17 cellular contexts compared by ENCODE assay signal in the genomic region with DNA sequence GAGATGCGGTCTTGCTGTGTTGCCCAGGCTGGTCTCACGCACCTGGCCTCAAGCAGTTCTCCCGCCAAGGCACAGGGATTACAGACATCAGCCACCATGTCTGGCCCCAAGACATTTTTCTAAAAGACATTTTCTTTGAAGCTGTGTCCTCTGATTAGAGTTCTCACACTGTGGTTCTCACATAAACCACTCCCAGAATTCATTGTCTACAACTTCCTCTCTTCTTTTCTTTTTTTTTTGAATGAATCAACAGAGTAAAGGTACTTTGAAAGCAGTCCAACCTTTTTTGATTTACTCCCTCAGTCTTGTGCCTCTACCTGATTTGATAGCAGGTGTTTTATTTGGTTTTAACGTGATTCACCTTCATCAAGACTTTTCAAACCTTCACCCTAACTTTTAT. TPM values are rescaled to one million over a fixed set of nuclear protein-coding genes. Genes with fewer than 3 reads are reported as not detected.
DNase-seq lines count a peak whose midpoint lies in the region; ATAC-seq, FAIRE-seq and TF ChIP-seq lines count a peak whose summit lies in the region.
"Had no signal": no experiment of that assay in that cellular context is flagged by ENCODE, and none has a peak within 500 bp of the region (broad histone marks: within the 10 kb centered on the region; RNA-seq: fewer than 3 reads in every experiment).

No MANE protein-coding gene starts in this region.

- ATAC-seq in CD4-positive, alpha-beta T cell (ENCODE audit: poor library complexity) = peak; percentile 53
- ATAC-seq in WTC11 (no peak), HepG2 (no peak)
- ATAC-seq in effector memory CD8-positive, alpha-beta T cell (replicated peaks) = peak; percentile 84
- ATAC-seq: sciatic nerve had no signal

- peak overlapping the region; percentile 41 for H3K27ac Mint-ChIP-seq in CD4-positive, alpha-beta T cell
- peak overlapping the region; percentile 16; the same call in 1 of the 2 replicates for H3K27ac Mint-ChIP-seq in WTC11
- H3K27ac Mint-ChIP-seq in effector memory CD8-positive, alpha-beta T cell = peak overlapping the region; percentile 12 to 92

- TF ChIP-seq EP300 in HepG2 (IDR thresholded peaks at IDR 0.05; ENCODE audit: low read depth in 2 of 2, low read length in 2 of 2) = no peak
- no peak for TF ChIP-seq EP300 in HepG2 (CRISPR knock-in tag; IDR thresholded peaks at IDR 0.05; ENCODE audit: borderline replicate concordance)

- FAIRE-seq in HepG2 (lab: Jason Lieb, UNC) = no peak

- H3K36me3 Mint-ChIP-seq in CD4-positive, alpha-beta T cell (ENCODE audit: low read depth) = peaks cover 74% of the 10 kb centered on the region
- H3K36me3 Mint-ChIP-seq in WTC11 = peaks cover 20% of the 10 kb centered on the region
- peaks cover 90% of the 10 kb centered on the region for H3K36me3 Mint-ChIP-seq in effector memory CD8-positive, alpha-beta T cell (ENCODE audit: insufficient read depth)

- CTCF ChIA-PET in CD4-positive, alpha-beta T cell (lab: Charles Lee) = interaction anchor here (1.4 to 2.0 kb wide), 2 partner anchors 78 to 88 kb away, joined by 3 to 7 read pairs; partner anchors contain the start of gene MPND
- CTCF ChIA-PET in WTC11 (lab: Charles Lee) (interaction anchor here (0.5 to 4.5 kb wide), 2 partner anchors 80 to 1604 kb away, joined by 4 to 111 read pairs; partner anchors contain the start of gene MPND), HepG2 (lab: Yijun Ruan, JAX; ENCODE audit: low intra/inter-chr PET ratio, low total read pairs) (no interaction called here)

- POLR2A ChIA-PET in CD4-positive, alpha-beta T cell (lab: Charles Lee) = no interaction called here
- POLR2A ChIA-PET in WTC11 (lab: Charles Lee) = no interaction called here
- POLR2A ChIA-PET in HepG2 (lab: Yijun Ruan, JAX) = interaction anchor here (1.7 kb wide), 1 partner anchor 78 kb away, joined by 3 read pairs; no protein-coding TSS in a partner anchor

- WGBS in HepG2 (ENCODE audit: low lambda C conversion rate) = 89% methylated on average over 4 of the region's 4 CpGs

- no TSS peak for BruUV-seq in HepG2 (replicated peaks; lab: Mats Ljungman, UMichigan)

- H3K9me3 Mint-ChIP-seq in CD4-positive, alpha-beta T cell = no peaks in the 10 kb centered on the region
- H3K9me3 Mint-ChIP-seq in WTC11 = no peaks in the 10 kb centered on the region
- no peaks in the 10 kb centered on the region for H3K9me3 Mint-ChIP-seq in effector memory CD8-positive, alpha-beta T cell

- H3K4me3 Mint-ChIP-seq in CD4-positive, alpha-beta T cell = no peak overlapping the region
- H3K4me3 Mint-ChIP-seq in WTC11 = no peak overlapping the region
- peak overlapping the region; percentile 48 to 71 for H3K4me3 Mint-ChIP-seq in effector memory CD8-positive, alpha-beta T cell

- peaks cover 61 to 96% (median 78%) of the 10 kb centered on the region in 11 experiments for H3K36me3 ChIP-seq in BLaER1 treated with 17β-estradiol and CSF1 and Interleukin-3, amounts not matched to agents 10 nM and 100 nM
- H3K36me3 ChIP-seq in HepG2 (replicated peaks in 1 of 2; ENCODE audit: control insufficient read depth in 1 of 2, insufficient read depth in 2 of 2, low read length in 2 of 2) = peaks cover 11 to 22% of the 10 kb centered on the region in 2 experiments; a peak in 4 of 5 replicates

- TF ChIP-seq POLR2A in HepG2 (IDR thresholded peaks at IDR 0.05; ENCODE audit: insufficient read depth in 1 of 2, low read depth in 2 of 2, low read length in 2 of 2) = no peak

- peak overlapping the region in 5 of 11 experiments; percentile 1 to 64 (median 51); a peak in 5 of 22 replicates for H3K27ac ChIP-seq in BLaER1 treated with 17β-estradiol and CSF1 and Interleukin-3, amounts not matched to agents 10 nM and 100 nM
- H3K27ac ChIP-seq in CD4-positive, alpha-beta T cell (ENCODE audit: low read depth, low read length) = no peak overlapping the region
- no peak overlapping the region for H3K27ac ChIP-seq in HepG2 (ENCODE audit: extremely low read length, insufficient read depth, low read length)
- H3K27ac ChIP-seq: epithelial cell of prostate, tibial nerve had no signal

- DNase-seq in CD4-positive, alpha-beta T cell = no peak
- no peak for DNase-seq in WTC11 (ENCODE audit: low spot score)
- DNase-seq in effector memory CD8-positive, alpha-beta T cell = no peak
- DNase-seq in NCI-H82 (lab: John Stamatoyannopoulos, UW) = no peak
- DNase-seq in HepG2 (ENCODE audit: low spot score) = no peak
- no peak for DNase-seq in NCI-H2029 (lab: John Stamatoyannopoulos, UW)
- DNase-seq: foreskin melanocyte, KG1, NCI-H1092 treated with DMSO at 0.1 percent for 48 hours, NCI-H2081 treated with DMSO at 0.1 percent for 48 hours, NCI-H524, SW 1271 had no signal

- peaks cover 18% of the 10 kb centered on the region for H3K4me1 Mint-ChIP-seq in CD4-positive, alpha-beta T cell (ENCODE audit: low read depth)
- no peaks in the 10 kb centered on the region; the same call in 1 of the 2 replicates for H3K4me1 Mint-ChIP-seq in WTC11
- peaks cover 25 to 26% of the 10 kb centered on the region in 2 donors for H3K4me1 Mint-ChIP-seq in effector memory CD8-positive, alpha-beta T cell (ENCODE audit: low read depth in 2 of 2)

- no peak for TF ChIP-seq RAD21 in HepG2 (CRISPR knock-in tag; IDR thresholded peaks at IDR 0.05)

- H3K27me3 Mint-ChIP-seq in CD4-positive, alpha-beta T cell = no peaks in the 10 kb centered on the region
- no peaks in the 10 kb centered on the region for H3K27me3 Mint-ChIP-seq in WTC11 (ENCODE audit: low read depth)
- no peaks in the 10 kb centered on the region for H3K27me3 Mint-ChIP-seq in effector memory CD8-positive, alpha-beta T cell

- H3K4me3 ChIP-seq in BLaER1 treated with 17β-estradiol and CSF1 and Interleukin-3, amounts not matched to agents 10 nM and 100 nM = no peak overlapping the region
- H3K4me3 ChIP-seq in HepG2 (replicated peaks in 1 of 3; ENCODE audit: insufficient read depth in 1 of 3, low read depth in 2 of 3, low read length in 3 of 3) = no peak overlapping the region
- H3K4me3 ChIP-seq: tibial nerve had no signal

- H3K9me3 ChIP-seq in BLaER1 treated with 17β-estradiol and CSF1 and Interleukin-3, amounts not matched to agents 10 nM and 100 nM (replicated peaks in 1 of 11) = no peaks in the 10 kb centered on the region
- no peaks in the 10 kb centered on the region for H3K9me3 ChIP-seq in CD4-positive, alpha-beta T cell (ENCODE audit: control insufficient read depth, low read length)
- no peaks in the 10 kb centered on the region for H3K9me3 ChIP-seq in HepG2 (ENCODE audit: low read length)
- H3K9me3 ChIP-seq: tibial nerve had no signal

- no peaks in the 10 kb centered on the region for H3K27me3 ChIP-seq in BLaER1 treated with 17β-estradiol and CSF1 and Interleukin-3, amounts not matched to agents 10 nM and 100 nM
- no peaks in the 10 kb centered on the region for H3K27me3 ChIP-seq in CD4-positive, alpha-beta T cell (ENCODE audit: control insufficient read depth, insufficient read depth, low read length)
- no peaks in the 10 kb centered on the region for H3K27me3 ChIP-seq in HepG2 (ENCODE audit: control insufficient read depth in 1 of 2, insufficient read depth in 2 of 2, low read length in 2 of 2)
- H3K27me3 ChIP-seq: tibial nerve had no signal

- peak overlapping the region in 2 of 11 experiments; percentile 19 to 24; a peak in 5 of 22 replicates for H3K9ac ChIP-seq in BLaER1 treated with 17β-estradiol and CSF1 and Interleukin-3, amounts not matched to agents 10 nM and 100 nM
- H3K9ac ChIP-seq in HepG2 (ENCODE audit: insufficient read depth, low read depth, low read length) = no peak overlapping the region

- peak overlapping the region; percentile 1 to 81 (median 36); a peak in 14 of 22 replicates for H3K4me2 ChIP-seq in BLaER1 treated with 17β-estradiol and CSF1 and Interleukin-3, amounts not matched to agents 10 nM and 100 nM
- H3K4me2 ChIP-seq in HepG2 (ENCODE audit: low read depth, low read length) = no peak overlapping the region

- in situ Hi-C loops in HepG2 (cut with HindIII; ENCODE audit: extremely low pct_ligation_motif_present, low pct_unique_long_range_greater_than_20kb) = loop anchor here (5.0 kb wide), 1 partner anchor 87 kb away; no protein-coding TSS in a partner anchor

- H2AFZ ChIP-seq in HepG2 (ENCODE audit: low read length) = no peak overlapping the region

- intact Hi-C loops in CD4-positive, alpha-beta T cell (cut with DNase I, micrococcal nuclease) = loop anchor here in 1 of 2 experiments (5.0 kb wide), 1 partner anchor 137 kb away; the partner anchor contains the start of genes CHAF1A and SH3GL1
- intact Hi-C loops in HepG2 (cut with micrococcal nuclease; ENCODE audit: unreplicated experiment) = loop anchor here (5.0 kb wide), 1 partner anchor 137 kb away; the partner anchor contains the start of genes CHAF1A and SH3GL1

- TF ChIP-seq CTCF in CD4-positive, alpha-beta T cell (IDR thresholded peaks at IDR 0.05) = no peak
- no peak for TF ChIP-seq CTCF in WTC11 (IDR thresholded peaks at IDR 0.05)
- TF ChIP-seq CTCF in HepG2 (CRISPR knock-in tag; IDR thresholded peaks at IDR 0.05) = no peak

- peaks cover 5 to 20% (median 14%) of the 10 kb centered on the region in 11 experiments; a peak in 18 of 22 replicates for H4K20me1 ChIP-seq in BLaER1 treated with 17β-estradiol and CSF1 and Interleukin-3, amounts not matched to agents 10 nM and 100 nM
- H4K20me1 ChIP-seq in HepG2 (ENCODE audit: insufficient read depth, low read length) = no peaks in the 10 kb centered on the region

- peaks cover 33 to 69% (median 55%) of the 10 kb centered on the region in 10 experiments for H3K4me1 ChIP-seq in BLaER1 treated with 17β-estradiol and CSF1 and Interleukin-3, amounts not matched to agents 10 nM and 100 nM
- peaks cover 20% of the 10 kb centered on the region for H3K4me1 ChIP-seq in HepG2 (ENCODE audit: insufficient read depth, low read length)

- no peaks in the 10 kb centered on the region for H3K79me2 ChIP-seq in HepG2 (ENCODE audit: insufficient read depth, low read length)

RNA-seq across cellular contexts. Expression of gene SHD, which starts 14.3 kb away (rescaled TPM):
- under 1 TPM; 0.14 to 0.64 TPM for total RNA-seq in CD4-positive, alpha-beta T cell
- total RNA-seq in WTC11 (2021) = 2.0 to 3.6 TPM (median 3.4 TPM) in 3 replicates
- total RNA-seq in HepG2 (2016; rRNA removed; fragmentation: Illumina TruSeq; extraction: Trizol) = 0.11 TPM in 1 of 2 replicates, not detected in the other
- 0.40 TPM in 1 of 2 replicates, not detected in the other for total RNA-seq in HepG2 (2016; cell fraction: cytosol; rRNA removed; fragmentation: Illumina TruSeq; extraction: Trizol; ENCODE audit: low read depth)
- 0.30 TPM in 1 of 2 replicates, not detected in the other for total RNA-seq in HepG2 (2016; cell fraction: insoluble cytoplasmic fraction; rRNA removed; fragmentation: Illumina TruSeq; extraction: Trizol)
- 0.45 and 1.1 TPM in 2 replicates for total RNA-seq in HepG2 (2016; cell fraction: membrane; rRNA removed; fragmentation: Illumina TruSeq; extraction: Trizol)
- total RNA-seq in HepG2 (2016; cell fraction: nucleus; rRNA removed; fragmentation: Illumina TruSeq; extraction: Trizol) = not detected in 2 replicates
- 0.20 and 0.42 TPM in 2 replicates for polyA plus RNA-seq in HepG2 (2011; rRNA removed)
- 0.46 TPM in 1 of 2 replicates, not detected in the other for polyA plus RNA-seq in HepG2 (2011; cell fraction: cytosol; rRNA removed)
- polyA plus RNA-seq in HepG2 (2011; cell fraction: nucleus; rRNA removed) = 0.48 and 0.61 TPM in 2 replicates
- polyA plus RNA-seq in HepG2 (2012) = 0.36 and 0.79 TPM in 2 replicates
- 0.31 and 1.3 TPM in 2 replicates for polyA plus RNA-seq in HepG2 (2016; cell fraction: cytosol; fragmentation: Illumina TruSeq; extraction: Trizol; ENCODE audit: low read depth)
- polyA plus RNA-seq in HepG2 (2016; cell fraction: insoluble cytoplasmic fraction; fragmentation: Illumina TruSeq; extraction: Trizol; ENCODE audit: low read depth) = 1.1 TPM in 1 of 2 replicates, not detected in the other
- 0.63 and 0.70 TPM in 2 replicates for polyA plus RNA-seq in HepG2 (2016; cell fraction: membrane; fragmentation: Illumina TruSeq; extraction: Trizol; ENCODE audit: low read depth)
- polyA plus RNA-seq in HepG2 (2016; cell fraction: nucleus; fragmentation: Illumina TruSeq; extraction: Trizol; ENCODE audit: insufficient read depth, low read depth) = not detected in 2 replicates
- polyA minus RNA-seq in HepG2 (2011; rRNA and poly(A)+ RNA removed; ENCODE audit: low replicate concordance) = 0.14 TPM in 1 of 2 replicates, not detected in the other
- not detected in 2 replicates for polyA minus RNA-seq in HepG2 (2011; cell fraction: cytosol; rRNA and poly(A)+ RNA removed)
- not detected in 2 replicates for polyA minus RNA-seq in HepG2 (2011; cell fraction: nucleus; rRNA and poly(A)+ RNA removed)
- total RNA-seq: kidney epithelial cell, sciatic nerve, tibial nerve had no signal

RNA-seq across cellular contexts. Expression of gene YJU2, which starts 17.9 kb away (rescaled TPM):
- 10 to 100 TPM; 32.9 to 33.7 TPM for total RNA-seq in CD4-positive, alpha-beta T cell
- total RNA-seq in WTC11 (2021) (24.3 to 26.5 TPM (median 25.2 TPM) in 3 replicates), HepG2 (2016; rRNA removed; fragmentation: Illumina TruSeq; extraction: Trizol) (17.9 and 18.4 TPM in 2 replicates)
- total RNA-seq in HepG2 (2016; cell fraction: cytosol; rRNA removed; fragmentation: Illumina TruSeq; extraction: Trizol; ENCODE audit: low read depth) = 4.0 and 4.7 TPM in 2 replicates
- total RNA-seq in HepG2 (2016; cell fraction: insoluble cytoplasmic fraction; rRNA removed; fragmentation: Illumina TruSeq; extraction: Trizol) = 16.8 and 19.4 TPM in 2 replicates
- total RNA-seq in HepG2 (2016; cell fraction: membrane; rRNA removed; fragmentation: Illumina TruSeq; extraction: Trizol) = 6.4 and 6.7 TPM in 2 replicates
- 7.2 and 7.7 TPM in 2 replicates for total RNA-seq in HepG2 (2016; cell fraction: nucleus; rRNA removed; fragmentation: Illumina TruSeq; extraction: Trizol)
- 9.3 and 10.1 TPM in 2 replicates for polyA plus RNA-seq in HepG2 (2011; rRNA removed)
- polyA plus RNA-seq in HepG2 (2011; cell fraction: cytosol; rRNA removed) = 10.6 and 14.7 TPM in 2 replicates
- 10.0 and 11.4 TPM in 2 replicates for polyA plus RNA-seq in HepG2 (2011; cell fraction: nucleus; rRNA removed)
- polyA plus RNA-seq in HepG2 (2012) = 9.3 and 9.9 TPM in 2 replicates
- polyA plus RNA-seq in HepG2 (2016; cell fraction: cytosol; fragmentation: Illumina TruSeq; extraction: Trizol; ENCODE audit: low read depth) = 3.4 and 4.1 TPM in 2 replicates
- 17.9 and 20.2 TPM in 2 replicates for polyA plus RNA-seq in HepG2 (2016; cell fraction: insoluble cytoplasmic fraction; fragmentation: Illumina TruSeq; extraction: Trizol; ENCODE audit: low read depth)
- polyA plus RNA-seq in HepG2 (2016; cell fraction: membrane; fragmentation: Illumina TruSeq; extraction: Trizol; ENCODE audit: low read depth) = 4.1 and 5.0 TPM in 2 replicates
- 13.9 and 14.9 TPM in 2 replicates for polyA plus RNA-seq in HepG2 (2016; cell fraction: nucleus; fragmentation: Illumina TruSeq; extraction: Trizol; ENCODE audit: insufficient read depth, low read depth)
- 8.4 and 18.8 TPM in 2 replicates for polyA minus RNA-seq in HepG2 (2011; rRNA and poly(A)+ RNA removed; ENCODE audit: low replicate concordance)
- 4.8 and 6.3 TPM in 2 replicates for polyA minus RNA-seq in HepG2 (2011; cell fraction: cytosol; rRNA and poly(A)+ RNA removed)
- 6.6 and 8.1 TPM in 2 replicates for polyA minus RNA-seq in HepG2 (2011; cell fraction: nucleus; rRNA and poly(A)+ RNA removed)

RNA-seq across cellular contexts. Expression of gene EBI3, which starts 35.5 kb away (rescaled TPM):
- not detected for total RNA-seq in CD4-positive, alpha-beta T cell
- 0.81 to 1.5 TPM (median 1.1 TPM) in 3 replicates for total RNA-seq in WTC11 (2021)
- not detected in 2 replicates for total RNA-seq in HepG2 (2016; rRNA removed; fragmentation: Illumina TruSeq; extraction: Trizol)
- not detected in 2 replicates for total RNA-seq in HepG2 (2016; cell fraction: cytosol; rRNA removed; fragmentation: Illumina TruSeq; extraction: Trizol; ENCODE audit: low read depth)
- 0.16 and 0.28 TPM in 2 replicates for total RNA-seq in HepG2 (2016; cell fraction: insoluble cytoplasmic fraction; rRNA removed; fragmentation: Illumina TruSeq; extraction: Trizol)
- total RNA-seq in HepG2 (2016; cell fraction: membrane; rRNA removed; fragmentation: Illumina TruSeq; extraction: Trizol) = not detected in 2 replicates
- total RNA-seq in HepG2 (2016; cell fraction: nucleus; rRNA removed; fragmentation: Illumina TruSeq; extraction: Trizol) = not detected in 2 replicates
- 3.4 and 8.3 TPM in 2 replicates for polyA plus RNA-seq in HepG2 (2011; rRNA removed)
- 3.7 and 5.7 TPM in 2 replicates for polyA plus RNA-seq in HepG2 (2011; cell fraction: cytosol; rRNA removed)
- 5.8 TPM in 2 replicates for polyA plus RNA-seq in HepG2 (2011; cell fraction: nucleus; rRNA removed)
- 5.3 and 5.5 TPM in 2 replicates for polyA plus RNA-seq in HepG2 (2012)
- polyA plus RNA-seq in HepG2 (2016; cell fraction: cytosol; fragmentation: Illumina TruSeq; extraction: Trizol; ENCODE audit: low read depth) = 0.20 TPM in 1 of 2 replicates, not detected in the other
- not detected in 2 replicates for polyA plus RNA-seq in HepG2 (2016; cell fraction: insoluble cytoplasmic fraction; fragmentation: Illumina TruSeq; extraction: Trizol; ENCODE audit: low read depth)
- not detected in 2 replicates for polyA plus RNA-seq in HepG2 (2016; cell fraction: membrane; fragmentation: Illumina TruSeq; extraction: Trizol; ENCODE audit: low read depth)
- 0.83 TPM in 1 of 2 replicates, not detected in the other for polyA plus RNA-seq in HepG2 (2016; cell fraction: nucleus; fragmentation: Illumina TruSeq; extraction: Trizol; ENCODE audit: insufficient read depth, low read depth)
- 2.3 and 3.4 TPM in 2 replicates for polyA minus RNA-seq in HepG2 (2011; rRNA and poly(A)+ RNA removed; ENCODE audit: low replicate concordance)
- polyA minus RNA-seq in HepG2 (2011; cell fraction: cytosol; rRNA and poly(A)+ RNA removed) = 3.4 TPM in 1 of 2 replicates, not detected in the other
- 1.5 and 1.8 TPM in 2 replicates for polyA minus RNA-seq in HepG2 (2011; cell fraction: nucleus; rRNA and poly(A)+ RNA removed)

RNA-seq across cellular contexts. Expression of gene TMIGD2, which starts 37.4 kb away (rescaled TPM):
- 10 to 100 TPM; 17.6 to 20.9 TPM for total RNA-seq in CD4-positive, alpha-beta T cell
- total RNA-seq in WTC11 (2021) (0.55 to 1.0 TPM (median 0.94 TPM) in 3 replicates), HepG2 (2016; rRNA removed; fragmentation: Illumina TruSeq; extraction: Trizol) (0.11 TPM in 1 of 2 replicates, not detected in the other)
- 0.62 TPM in 1 of 2 replicates, not detected in the other for total RNA-seq in HepG2 (2016; cell fraction: cytosol; rRNA removed; fragmentation: Illumina TruSeq; extraction: Trizol; ENCODE audit: low read depth)
- total RNA-seq in HepG2 (2016; cell fraction: insoluble cytoplasmic fraction; rRNA removed; fragmentation: Illumina TruSeq; extraction: Trizol) = 0.19 TPM in 1 of 2 replicates, not detected in the other
- total RNA-seq in HepG2 (2016; cell fraction: membrane; rRNA removed; fragmentation: Illumina TruSeq; extraction: Trizol) = 0.22 and 0.31 TPM in 2 replicates
- total RNA-seq in HepG2 (2016; cell fraction: nucleus; rRNA removed; fragmentation: Illumina TruSeq; extraction: Trizol) = not detected in 2 replicates
- polyA plus RNA-seq in HepG2 (2011; rRNA removed) = 1.0 and 2.5 TPM in 2 replicates
- 1.9 and 2.2 TPM in 2 replicates for polyA plus RNA-seq in HepG2 (2011; cell fraction: cytosol; rRNA removed)
- polyA plus RNA-seq in HepG2 (2011; cell fraction: nucleus; rRNA removed) = 0.64 and 1.4 TPM in 2 replicates
- polyA plus RNA-seq in HepG2 (2012) = 1.5 and 4.1 TPM in 2 replicates
- polyA plus RNA-seq in HepG2 (2016; cell fraction: cytosol; fragmentation: Illumina TruSeq; extraction: Trizol; ENCODE audit: low read depth) = 0.17 and 0.42 TPM in 2 replicates
- polyA plus RNA-seq in HepG2 (2016; cell fraction: insoluble cytoplasmic fraction; fragmentation: Illumina TruSeq; extraction: Trizol; ENCODE audit: low read depth) = not detected in 2 replicates
- polyA plus RNA-seq in HepG2 (2016; cell fraction: membrane; fragmentation: Illumina TruSeq; extraction: Trizol; ENCODE audit: low read depth) = 0.15 and 0.16 TPM in 2 replicates
- polyA plus RNA-seq in HepG2 (2016; cell fraction: nucleus; fragmentation: Illumina TruSeq; extraction: Trizol; ENCODE audit: insufficient read depth, low read depth) = not detected in 2 replicates
- polyA minus RNA-seq in HepG2 (2011; rRNA and poly(A)+ RNA removed; ENCODE audit: low replicate concordance) = 0.48 TPM in 1 of 2 replicates, not detected in the other
- 1.3 TPM in 1 of 2 replicates, not detected in the other for polyA minus RNA-seq in HepG2 (2011; cell fraction: cytosol; rRNA and poly(A)+ RNA removed)
- polyA minus RNA-seq in HepG2 (2011; cell fraction: nucleus; rRNA and poly(A)+ RNA removed) = 0.62 TPM in 1 of 2 replicates, not detected in the other
- total RNA-seq: kidney epithelial cell had no signal

RNA-seq across cellular contexts. Expression of gene FSD1, which starts 39.6 kb away (rescaled TPM):
- 1 to 10 TPM in 1 of 2 experiments, under 1 TPM in 1; 0.98 to 1.0 TPM for total RNA-seq in CD4-positive, alpha-beta T cell
- total RNA-seq in WTC11 (2021) = 61.3 to 69.2 TPM (median 65.7 TPM) in 3 replicates
- total RNA-seq in HepG2 (2016; rRNA removed; fragmentation: Illumina TruSeq; extraction: Trizol) = 0.29 TPM in 1 of 2 replicates, not detected in the other
- 0.18 TPM in 1 of 2 replicates, not detected in the other for total RNA-seq in HepG2 (2016; cell fraction: cytosol; rRNA removed; fragmentation: Illumina TruSeq; extraction: Trizol; ENCODE audit: low read depth)
- total RNA-seq in HepG2 (2016; cell fraction: insoluble cytoplasmic fraction; rRNA removed; fragmentation: Illumina TruSeq; extraction: Trizol) = 0.22 TPM in 1 of 2 replicates, not detected in the other
- 0.12 and 0.45 TPM in 2 replicates for total RNA-seq in HepG2 (2016; cell fraction: membrane; rRNA removed; fragmentation: Illumina TruSeq; extraction: Trizol)
- total RNA-seq in HepG2 (2016; cell fraction: nucleus; rRNA removed; fragmentation: Illumina TruSeq; extraction: Trizol) = not detected in 2 replicates
- 0.66 and 1.4 TPM in 2 replicates for polyA plus RNA-seq in HepG2 (2011; rRNA removed)
- 0.81 and 1.2 TPM in 2 replicates for polyA plus RNA-seq in HepG2 (2011; cell fraction: cytosol; rRNA removed)
- 1.8 and 2.7 TPM in 2 replicates for polyA plus RNA-seq in HepG2 (2011; cell fraction: nucleus; rRNA removed)
- polyA plus RNA-seq in HepG2 (2012) = 0.82 and 1.7 TPM in 2 replicates
- 0.24 and 0.59 TPM in 2 replicates for polyA plus RNA-seq in HepG2 (2016; cell fraction: cytosol; fragmentation: Illumina TruSeq; extraction: Trizol; ENCODE audit: low read depth)
- polyA plus RNA-seq in HepG2 (2016; cell fraction: insoluble cytoplasmic fraction; fragmentation: Illumina TruSeq; extraction: Trizol; ENCODE audit: low read depth) = not detected in 2 replicates
- polyA plus RNA-seq in HepG2 (2016; cell fraction: membrane; fragmentation: Illumina TruSeq; extraction: Trizol; ENCODE audit: low read depth) = not detected in 2 replicates
- polyA plus RNA-seq in HepG2 (2016; cell fraction: nucleus; fragmentation: Illumina TruSeq; extraction: Trizol; ENCODE audit: insufficient read depth, low read depth) = 0.31 and 0.41 TPM in 2 replicates
- polyA minus RNA-seq in HepG2 (2011; rRNA and poly(A)+ RNA removed; ENCODE audit: low replicate concordance) = 0.58 and 1.4 TPM in 2 replicates
- 0.40 TPM in 1 of 2 replicates, not detected in the other for polyA minus RNA-seq in HepG2 (2011; cell fraction: cytosol; rRNA and poly(A)+ RNA removed)
- polyA minus RNA-seq in HepG2 (2011; cell fraction: nucleus; rRNA and poly(A)+ RNA removed) = 0.37 TPM in 1 of 2 replicates, not detected in the other

Comparison
In these comparisons a context has a peak if more than half of its experiments do, and no peak if none do; other contexts are left out.
1. ATAC-seq: peak in CD4-positive, alpha-beta T cell (single experiment) and effector memory CD8-positive, alpha-beta T cell (single experiment); none in WTC11 (single experiment) and HepG2 (single experiment).
2. H3K4me3 Mint-ChIP-seq: peak in effector memory CD8-positive, alpha-beta T cell (2 of 2); none in CD4-positive, alpha-beta T cell (single experiment) and WTC11 (single experiment).
3. Peak in every context shown above with its lines, with median percentiles within 50 percentile points of each other: H3K27ac Mint-ChIP-seq.